15 cellular contexts compared by ENCODE assay signal in the genomic region with DNA sequence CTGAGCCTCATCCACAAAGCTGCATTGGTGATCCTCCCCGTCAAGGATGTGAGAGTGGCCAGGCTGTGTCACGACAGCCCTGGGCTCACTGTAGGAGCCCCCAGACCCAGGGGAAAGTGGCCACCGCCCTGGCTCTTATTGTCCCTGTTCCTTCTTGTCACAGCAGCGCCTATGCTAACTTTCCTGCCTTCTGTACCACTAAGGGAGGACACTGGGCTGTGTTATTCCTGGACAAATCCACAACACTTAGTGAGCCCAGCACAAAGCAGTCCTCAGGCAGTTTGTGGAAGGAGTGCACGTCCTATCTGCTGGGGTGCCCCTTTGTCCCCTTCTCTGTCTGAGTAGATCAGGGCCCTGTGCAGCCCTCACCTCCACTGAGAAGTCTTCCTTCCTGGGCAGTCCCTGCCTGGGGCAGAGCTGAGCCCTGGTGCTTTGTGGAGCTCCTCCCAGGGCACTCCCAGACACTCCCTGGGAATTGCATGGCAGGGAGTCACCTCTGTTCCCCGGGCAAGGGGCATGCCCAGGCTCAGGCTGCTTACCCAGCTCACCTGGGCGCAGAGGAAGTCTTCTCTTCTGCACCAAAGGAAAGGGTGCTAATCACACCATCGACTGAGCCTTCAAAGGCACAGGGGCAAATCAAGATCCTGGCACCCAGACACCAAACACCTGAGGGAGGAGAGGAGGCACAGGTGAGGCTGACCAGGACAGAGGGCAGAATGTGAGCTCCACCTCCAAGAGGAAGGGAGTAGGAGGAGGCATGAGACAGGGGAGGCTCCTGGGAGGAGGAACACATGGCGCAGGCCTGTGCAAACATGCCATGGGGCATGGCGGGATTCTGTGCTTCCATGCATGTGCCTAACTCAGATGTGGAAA.
DNase-seq lines count a peak whose midpoint lies in the region; ATAC-seq and TF ChIP-seq lines count a peak whose summit lies in the region.
"Had no signal": no experiment of that assay in that cellular context is flagged by ENCODE, and none has a peak within 500 bp of the region (broad histone marks: within the 10 kb centered on the region; RNA-seq: fewer than 3 reads in every experiment).

No MANE protein-coding gene starts in this region.

- H3K4me3 Mint-ChIP-seq in activated CD8-positive, alpha-beta memory T cell treated with anti-CD3 and anti-CD28 coated beads, Interleukin-2, amount 10 ng/mL, durations not matched to agents 7 days and 5 days = no peak overlapping the region
- no peak overlapping the region for H3K4me3 Mint-ChIP-seq in effector memory CD8-positive, alpha-beta T cell
- H3K4me3 Mint-ChIP-seq: activated naive CD4-positive, alpha-beta T cell treated with anti-CD3 and anti-CD28 coated beads, Interleukin-2, amount 50 U/mL, for 24 hours; neural crest cell had no signal

- ATAC-seq in activated CD8-positive, alpha-beta memory T cell treated with anti-CD3 and anti-CD28 coated beads, Interleukin-2, amount 10 ng/mL, durations not matched to agents 7 days and 5 days = no peak
- ATAC-seq in left lobe of liver = peak; percentile 81
- no peak for ATAC-seq in effector memory CD8-positive, alpha-beta T cell (replicated peaks)

- no peaks in the 10 kb centered on the region for H3K36me3 ChIP-seq in Peyer's patch
- H3K36me3 ChIP-seq: cardiac muscle cell had no signal

- no peak overlapping the region for H3K27ac Mint-ChIP-seq in activated CD8-positive, alpha-beta memory T cell treated with anti-CD3 and anti-CD28 coated beads, Interleukin-2, amount 10 ng/mL, durations not matched to agents 7 days and 5 days
- no peak overlapping the region for H3K27ac Mint-ChIP-seq in effector memory CD8-positive, alpha-beta T cell
- H3K27ac Mint-ChIP-seq: activated naive CD4-positive, alpha-beta T cell treated with anti-CD3 and anti-CD28 coated beads, Interleukin-2, amount 50 U/mL, for 24 hours had no signal

- H3K27me3 Mint-ChIP-seq in activated CD8-positive, alpha-beta memory T cell treated with anti-CD3 and anti-CD28 coated beads, Interleukin-2, amount 10 ng/mL, durations not matched to agents 7 days and 5 days = no peaks in the 10 kb centered on the region
- H3K27me3 Mint-ChIP-seq in effector memory CD8-positive, alpha-beta T cell = no peaks in the 10 kb centered on the region
- H3K27me3 Mint-ChIP-seq: activated naive CD4-positive, alpha-beta T cell treated with anti-CD3 and anti-CD28 coated beads, Interleukin-2, amount 50 U/mL, for 24 hours had no signal

- peak; percentile 53 for DNase-seq in activated CD8-positive, alpha-beta memory T cell treated with anti-CD3 and anti-CD28 coated beads for 24 hours
- no peak for DNase-seq in activated CD8-positive, alpha-beta memory T cell treated with anti-CD3 and anti-CD28 coated beads, Interleukin-2, amount 10 ng/mL, durations not matched to agents 7 days and 5 days
- DNase-seq in Peyer's patch (peak in 2 of 3 donors; percentile 90), left lobe of liver (ENCODE audit: low spot score) (peak; percentile 33), UCSD-AML1 (lab: John Stamatoyannopoulos, UW; ENCODE audit: unreplicated experiment) (no peak)
- DNase-seq in stimulated activated CD8-positive, alpha-beta memory T cell treated with anti-CD3 and anti-CD28 coated beads, Interleukin-4, amount 100 ng/mL, for 48 hours = peak; percentile 21
- no peak for DNase-seq in effector memory CD8-positive, alpha-beta T cell
- no peak for DNase-seq in stimulated activated CD4-positive, alpha-beta T cell treated with anti-CD3 and anti-CD28 coated beads, Interleukin-12 subunit alpha, Interleukin-12 subunit beta, amount 100 ng/mL, for 4 hours
- DNase-seq: Kasumi-1, NCI-H146, NCI-H748 treated with DMSO at 0.1 percent for 48 hours, SHP77 treated with DMSO at 0.1 percent for 48 hours had no signal

- TF ChIP-seq POLR2A in Peyer's patch (IDR thresholded peaks at IDR 0.05) = peak; percentile 83 to 89

- no peaks in the 10 kb centered on the region for H3K9me3 ChIP-seq in Peyer's patch

- H3K4me1 ChIP-seq in Peyer's patch = peaks cover 0 to 20% (median 3%) of the 10 kb centered on the region in 4 donors

- no peaks in the 10 kb centered on the region for H3K27me3 ChIP-seq in Peyer's patch
- H3K27me3 ChIP-seq: cardiac muscle cell had no signal

- H3K36me3 Mint-ChIP-seq in activated CD8-positive, alpha-beta memory T cell treated with anti-CD3 and anti-CD28 coated beads, Interleukin-2, amount 10 ng/mL, durations not matched to agents 7 days and 5 days = no peaks in the 10 kb centered on the region
- no peaks in the 10 kb centered on the region for H3K36me3 Mint-ChIP-seq in effector memory CD8-positive, alpha-beta T cell (ENCODE audit: insufficient read depth)
- H3K36me3 Mint-ChIP-seq: activated naive CD4-positive, alpha-beta T cell treated with anti-CD3 and anti-CD28 coated beads, Interleukin-2, amount 50 U/mL, for 24 hours had no signal

- H3K9me3 Mint-ChIP-seq in activated CD8-positive, alpha-beta memory T cell treated with anti-CD3 and anti-CD28 coated beads, Interleukin-2, amount 10 ng/mL, durations not matched to agents 7 days and 5 days (ENCODE audit: low read depth) = no peaks in the 10 kb centered on the region
- no peaks in the 10 kb centered on the region for H3K9me3 Mint-ChIP-seq in effector memory CD8-positive, alpha-beta T cell
- H3K9me3 Mint-ChIP-seq: activated naive CD4-positive, alpha-beta T cell treated with anti-CD3 and anti-CD28 coated beads, Interleukin-2, amount 50 U/mL, for 24 hours; neural crest cell had no signal

- CTCF ChIA-PET in activated CD8-positive, alpha-beta memory T cell treated with anti-CD3 and anti-CD28 coated beads, Interleukin-2, amount 10 ng/mL, durations not matched to agents 7 days and 5 days (lab: Charles Lee) = interaction anchor here (1.2 to 2.3 kb wide), 2 partner anchors 25 to 27 kb away, joined by 4 to 7 read pairs; no protein-coding TSS in a partner anchor

- H3K4me1 Mint-ChIP-seq in activated CD8-positive, alpha-beta memory T cell treated with anti-CD3 and anti-CD28 coated beads, Interleukin-2, amount 10 ng/mL, durations not matched to agents 7 days and 5 days = peaks cover 2% of the 10 kb centered on the region
- peaks cover under 1 to 7% of the 10 kb centered on the region in 2 donors for H3K4me1 Mint-ChIP-seq in effector memory CD8-positive, alpha-beta T cell (ENCODE audit: low read depth in 2 of 2)
- H3K4me1 Mint-ChIP-seq: neural crest cell had no signal

- TF ChIP-seq CTCF in Peyer's patch (IDR thresholded peaks at IDR 0.05) = no peak

- no peak overlapping the region for H3K4me3 ChIP-seq in Peyer's patch
- H3K4me3 ChIP-seq: cardiac muscle cell had no signal

- peak overlapping the region in 3 of 4 donors; percentile 73 to 94 (median 92) for H3K27ac ChIP-seq in Peyer's patch
- H3K27ac ChIP-seq: cardiac muscle cell had no signal

Comparison
In these comparisons a context has a peak if more than half of its experiments do, and no peak if none do; other contexts are left out.
1. DNase-seq: peak in activated CD8-positive, alpha-beta memory T cell treated with anti-CD3 and anti-CD28 coated beads for 24 hours (single experiment), Peyer's patch (2 of 3), left lobe of liver (single experiment) and stimulated activated CD8-positive, alpha-beta memory T cell treated with anti-CD3 and anti-CD28 coated beads, Interleukin-4, amount 100 ng/mL, for 48 hours (single experiment); none in activated CD8-positive, alpha-beta memory T cell treated with anti-CD3 and anti-CD28 coated beads, Interleukin-2, amount 10 ng/mL, durations not matched to agents 7 days and 5 days (single experiment), effector memory CD8-positive, alpha-beta T cell (0 of 3), stimulated activated CD4-positive, alpha-beta T cell treated with anti-CD3 and anti-CD28 coated beads, Interleukin-12 subunit alpha, Interleukin-12 subunit beta, amount 100 ng/mL, for 4 hours (single experiment) and UCSD-AML1 (single experiment).